ENCODE assay signal across 24 cellular contexts in the genomic region with DNA sequence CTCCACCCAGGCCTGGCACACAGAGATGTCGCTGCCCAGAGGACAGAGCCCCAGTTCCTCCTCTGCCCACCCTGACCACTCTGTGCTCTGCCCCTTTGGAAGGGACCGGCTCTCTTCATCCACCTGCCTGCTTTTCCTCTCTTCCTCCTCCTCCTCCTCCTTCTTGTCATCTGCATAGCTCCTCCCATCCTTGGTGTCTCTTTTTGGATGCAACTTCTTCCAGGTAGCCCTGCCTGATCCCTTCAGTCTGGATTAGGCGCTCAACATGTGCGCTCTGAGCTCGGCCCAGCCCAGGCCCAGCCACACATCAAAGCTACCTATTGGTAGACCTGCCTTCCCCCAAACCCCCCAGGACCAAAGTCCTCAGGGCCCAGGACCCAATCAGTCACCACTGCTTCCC.
"Had no signal": no experiment of that assay in that cellular context is flagged by ENCODE, and none has a peak within 500 bp of the region (broad histone marks: within the 10 kb centered on the region; RNA-seq: fewer than 3 reads in every experiment).

No MANE protein-coding gene starts in this region.

- H3K4me1 ChIP-seq: right atrium auricular region, transverse colon, vagina had no signal

- H3K9me3 ChIP-seq: lower lobe of right lung, neutrophil, ovary, right atrium auricular region, right lobe of liver, stomach, testis, thyroid gland, transverse colon, vagina had no signal

- H2AFZ ChIP-seq: hepatocyte had no signal

- H3K36me3 ChIP-seq: left lung, lower lobe of right lung, neutrophil, ovary, right atrium auricular region, right lobe of liver, stomach, thyroid gland, transverse colon, upper lobe of left lung, vagina had no signal

- DNase-seq: kidney; left colon; left lung; lower lobe of right lung; mammary epithelial cell; mesenchymal stem cell; naive thymus-derived CD8-positive, alpha-beta T cell; ovary; right lobe of liver; stimulated activated CD4-positive, alpha-beta T cell treated with anti-CD3 and anti-CD28 coated beads, Interleukin-1b, Interleukin-23, amount 100 ng/mL, for 48 hours; stimulated activated CD4-positive, alpha-beta T cell treated with anti-CD3 and anti-CD28 coated beads, Interleukin-2, amount 100 ng/mL, for 48 hours; stimulated activated CD4-positive, alpha-beta T cell treated with anti-CD3 and anti-CD28 coated beads, Interleukin-4, amount 100 ng/mL, for 4 hours; stimulated activated naive B cell treated with anti-CD40 and anti-IgM and Interleukin-4, amounts not matched to agents 10 μg/mL and 1 μg/mL and 100 μg/mL, for 72 hours; stimulated activated naive CD8-positive, alpha-beta T cell treated with anti-CD3 and anti-CD28 coated beads, Interleukin-15, Interleukin-2, amounts not matched to agents 100 U/mL and 50 U/mL, for 24 hours; stomach; testis; thyroid gland; transverse colon; upper lobe of left lung had no signal

- H3K4me2 ChIP-seq: hepatocyte, smooth muscle cell had no signal

- H3K27ac ChIP-seq: hepatocyte, left lung, lower lobe of right lung, neutrophil, ovary, right atrium auricular region, stomach, testis, thyroid gland, transverse colon, upper lobe of left lung, vagina had no signal

- H3K4me3 ChIP-seq: hepatocyte, left lung, lower lobe of right lung, ovary, right atrium auricular region, right lobe of liver, smooth muscle cell, stomach, testis, thyroid gland, transverse colon, upper lobe of left lung, vagina had no signal

- H3K27me3 ChIP-seq: hepatocyte, ovary, right atrium auricular region, right lobe of liver, testis, thyroid gland, upper lobe of left lung, vagina had no signal
